ENCODE assay signal across 11 cellular contexts in genomic region chr11:74278721-74279148, GRCh38. TPM values are rescaled to one million over a fixed set of nuclear protein-coding genes. Genes with fewer than 3 reads are reported as not detected.
A peak's percentile ranks its signal among the peaks of the same experiment; 100 is the strongest.
DNase-seq lines count a peak whose midpoint lies in the region; TF ChIP-seq lines count a peak whose summit lies in the region.
"Had no signal": no experiment of that assay in that cellular context is flagged by ENCODE, and none has a peak within 500 bp of the region (broad histone marks: within the 10 kb centered on the region; RNA-seq: fewer than 3 reads in every experiment).

No MANE protein-coding gene starts in this region.

- H3K4me3 ChIP-seq in mammary epithelial cell (replicated peaks in 1 of 3; ENCODE audit: insufficient read depth in 1 of 3, low read depth in 2 of 3, low read length in 3 of 3) (no peak overlapping the region), transverse colon (no peak overlapping the region)
- no peak overlapping the region for H3K4me3 ChIP-seq in CD8-positive, alpha-beta memory T cell (ENCODE audit: low read length)

- 14% methylated on average over 1 of the region's 1 CpG for WGBS in mammary epithelial cell (ENCODE audit: low coverage, missing lambda C conversion rate)
- 87% methylated on average over 1 of the region's 1 CpG; no CpG with 5 or more reads in 1 of the 2 donors for WGBS in transverse colon (ENCODE audit: low coverage in 1 of 2), 2 donors

- no peak for TF ChIP-seq EP300 in transverse colon (IDR thresholded peaks at IDR 0.05; ENCODE audit: low read depth)

- H3K9me3 Mint-ChIP-seq in CD8-positive, alpha-beta memory T cell = no peaks in the 10 kb centered on the region

- CTCF ChIA-PET in mammary epithelial cell (lab: Charles Lee; ENCODE audit: low non-redundant PET) = interaction anchor here (0.6 to 0.7 kb wide), 2 partner anchors 9 to 49 kb away, joined by 3 to 4 read pairs; no protein-coding TSS in a partner anchor
- CTCF ChIA-PET in CD8-positive, alpha-beta memory T cell (lab: Charles Lee) = no interaction called here

- no peaks in the 10 kb centered on the region for H3K4me1 Mint-ChIP-seq in CD8-positive, alpha-beta memory T cell

- H3K27ac ChIP-seq in mammary epithelial cell (ENCODE audit: insufficient read depth, low read depth, low read length) = peak overlapping the region; percentile 31
- H3K27ac ChIP-seq in transverse colon = peak overlapping the region in 3 of 4 donors; percentile 50 to 64 (median 56)
- H3K27ac ChIP-seq in CD8-positive, alpha-beta memory T cell (ENCODE audit: low read depth, low read length) = no peak overlapping the region

- H2AFZ ChIP-seq in mammary epithelial cell (ENCODE audit: low read depth, low read length) = peak overlapping the region; percentile 52

- H3K4me2 ChIP-seq in mammary epithelial cell (ENCODE audit: insufficient read depth, low read depth, low read length) = peak overlapping the region; percentile 26

- H3K36me3 ChIP-seq in mammary epithelial cell (ENCODE audit: insufficient read depth, low read length) = no peaks in the 10 kb centered on the region
- no peaks in the 10 kb centered on the region for H3K36me3 ChIP-seq in transverse colon
- H3K36me3 ChIP-seq in CD8-positive, alpha-beta memory T cell (ENCODE audit: insufficient read depth, low read length) = no peaks in the 10 kb centered on the region

- H3K9ac ChIP-seq in mammary epithelial cell (ENCODE audit: insufficient read depth, low read length) = no peak overlapping the region

- dilution Hi-C loops in mammary epithelial cell (cut with HindIII; ENCODE audit: low sequenced_read_pairs) = no loop called here

- POLR2A ChIA-PET in CD8-positive, alpha-beta memory T cell (lab: Charles Lee) = no interaction called here

- H3K27ac Mint-ChIP-seq in CD8-positive, alpha-beta memory T cell = no peak overlapping the region

- TF ChIP-seq CTCF in mammary epithelial cell (conservative IDR thresholded peaks at IDR 0.05 in 1 of 2, IDR thresholded peaks at IDR 0.05 in 1 of 2; ENCODE audit: extremely low read depth in 1 of 2, insufficient read depth in 1 of 2, low read depth in 1 of 2, low read length in 2 of 2) (no peak), transverse colon (IDR thresholded peaks at IDR 0.05) (no peak)

- no peaks in the 10 kb centered on the region for H3K79me2 ChIP-seq in mammary epithelial cell (ENCODE audit: insufficient read depth, low read length)

- intact Hi-C loops in mammary epithelial cell (cut with micrococcal nuclease) (no loop called here), transverse colon (cut with DNase I; ENCODE audit: low total_unique reads) (no loop called here)

- no peaks in the 10 kb centered on the region for H4K20me1 ChIP-seq in mammary epithelial cell (ENCODE audit: insufficient read depth, low read length)

- H3K27me3 ChIP-seq in mammary epithelial cell (ENCODE audit: insufficient read depth, low read length) (no peaks in the 10 kb centered on the region), transverse colon (no peaks in the 10 kb centered on the region)
- H3K27me3 ChIP-seq in CD8-positive, alpha-beta memory T cell (ENCODE audit: insufficient read depth, low read length, poor library complexity, severe bottlenecking) = no peaks in the 10 kb centered on the region

- no peaks in the 10 kb centered on the region for H3K9me3 ChIP-seq in mammary epithelial cell (replicated peaks; ENCODE audit: insufficient read depth, low read length)
- H3K9me3 ChIP-seq in transverse colon = no peaks in the 10 kb centered on the region
- H3K9me3 ChIP-seq in CD8-positive, alpha-beta memory T cell (ENCODE audit: low read length) = no peaks in the 10 kb centered on the region

- no peak for TF ChIP-seq POLR2A in transverse colon (IDR thresholded peaks at IDR 0.05)

- BruUV-seq in mammary epithelial cell (replicated peaks; lab: Mats Ljungman, UMichigan) = no TSS peak

- H3K27me3 Mint-ChIP-seq in CD8-positive, alpha-beta memory T cell = peaks cover 13 to 21% of the 10 kb centered on the region in 2 donors

- in situ Hi-C loops in mammary epithelial cell (cut with MboI; ENCODE audit: low sequenced_read_pairs in 2 of 2) (no loop called here), transverse colon (cut with MboI; ENCODE audit: low pct_ligation_motif_present in 1 of 4, low pct_unique_long_range_greater_than_20kb in 1 of 4, low sequenced_read_pairs in 3 of 4) (loop anchor here in 1 of 4 donors (10.0 kb wide), 1 partner anchor 146 kb away; no protein-coding TSS in a partner anchor)

- DNase-seq in HS-5 (ENCODE audit: low read depth) (peak; percentile 83), mammary epithelial cell (peak; percentile 87), islet precursor cell (peak; percentile 82), transverse colon (peak; percentile 42), DMS53 (lab: John Stamatoyannopoulos, UW) (no peak), NCI-H1092 treated with DMSO at 0.1 percent for 48 hours (lab: John Stamatoyannopoulos, UW) (no peak)
- DNase-seq in stimulated activated CD4-positive, alpha-beta T cell treated with anti-CD3 and anti-CD28 coated beads, Interleukin-2, amount 100 ng/mL, for 24 hours = no peak
- DNase-seq in CD8-positive, alpha-beta memory T cell = no peak
- DNase-seq: cortex of kidney; NCI-H1694; stimulated activated CD4-positive, alpha-beta T cell treated with anti-CD3 and anti-CD28 coated beads, Interleukin-4, amount 100 ng/mL, for 4 hours had no signal

- no peak overlapping the region for H3K4me3 Mint-ChIP-seq in CD8-positive, alpha-beta memory T cell

- peaks cover 18% of the 10 kb centered on the region for H3K4me1 ChIP-seq in mammary epithelial cell (ENCODE audit: insufficient read depth, low read length)
- peaks cover 0 to 8% (median 2%) of the 10 kb centered on the region in 4 donors for H3K4me1 ChIP-seq in transverse colon
- H3K4me1 ChIP-seq in CD8-positive, alpha-beta memory T cell (ENCODE audit: insufficient read depth, low read length) = no peaks in the 10 kb centered on the region

- no peaks in the 10 kb centered on the region for H3K36me3 Mint-ChIP-seq in CD8-positive, alpha-beta memory T cell

RNA-seq across cellular contexts. Expression of gene P4HA3, which starts 32.7 kb away (rescaled TPM):
- total RNA-seq in mammary epithelial cell (1 to 10 TPM in 1 of 2 donors, under 1 TPM in 1; 0.17 to 1.4 TPM), transverse colon (under 1 TPM in 3 of 4 donors, not detected in 1; 0.27 to 0.64 (median 0.40) TPM)
- polyA plus RNA-seq in mammary epithelial cell = 1.2 TPM
- polyA minus RNA-seq in mammary epithelial cell = not detected
- not detected for total RNA-seq in CD8-positive, alpha-beta memory T cell
- polyA plus RNA-seq in CD8-positive, alpha-beta memory T cell = not detected

Comparison
In these comparisons a context has a peak if more than half of its experiments do, and no peak if none do; other contexts are left out.
1. DNase-seq: peak in HS-5 (single experiment), mammary epithelial cell (single experiment), islet precursor cell (single experiment) and transverse colon (single experiment); none in DMS53 (single experiment), stimulated activated CD4-positive, alpha-beta T cell treated with anti-CD3 and anti-CD28 coated beads, Interleukin-2, amount 100 ng/mL, for 24 hours (0 of 2), NCI-H1092 treated with DMSO at 0.1 percent for 48 hours (single experiment) and CD8-positive, alpha-beta memory T cell (0 of 5).